ENCODE assay signal across 15 cellular contexts in genomic region chr10:34954142-34954541, GRCh38.
DNase-seq lines count a peak whose midpoint lies in the region; ATAC-seq and TF ChIP-seq lines count a peak whose summit lies in the region.
"Had no signal": no experiment of that assay in that cellular context is flagged by ENCODE, and none has a peak within 500 bp of the region (broad histone marks: within the 10 kb centered on the region; RNA-seq: fewer than 3 reads in every experiment).

No MANE protein-coding gene starts in this region.

- H3K23ac ChIP-seq in H9 (ENCODE audit: insufficient read length, low read depth, low read length) = no peak overlapping the region

- no peak overlapping the region for H3K56ac ChIP-seq in H9 (ENCODE audit: insufficient read length, low read depth, low read length)

- H3K36me3 Mint-ChIP-seq in H9 (ENCODE audit: insufficient read depth in 1 of 3, low read depth in 3 of 3) = no peaks in the 10 kb centered on the region
- H3K36me3 Mint-ChIP-seq: brain had no signal

- peaks cover 2 to 9% of the 10 kb centered on the region in 2 experiments; a peak in 1 of 4 replicates for H3K4me1 Mint-ChIP-seq in H9
- H3K4me1 Mint-ChIP-seq: brain, nephron had no signal

- WGBS in thyroid gland, 2 donors = 33 to 35% methylated on average over 5 of the region's 5 CpGs
- WGBS in H9 (ENCODE audit: extremely low coverage, insufficient read length, low lambda C conversion rate) = no CpG with 5 or more reads among the region's 5 CpGs

- H3K27ac ChIP-seq in foreskin keratinocyte (no peak overlapping the region), thyroid gland (peak overlapping the region; percentile 64 to 94 (median 92)), H9 (ENCODE audit: insufficient read length, low read depth, low read length) (no peak overlapping the region)
- H3K27ac ChIP-seq: right lobe of liver had no signal

- H3T11ph ChIP-seq in H9 (ENCODE audit: low read length) = no peak overlapping the region

- H3K9ac ChIP-seq in H9 (ENCODE audit: extremely low read depth, insufficient read length, low read length) = no peak overlapping the region

- H3K36me3 ChIP-seq in thyroid gland (no peaks in the 10 kb centered on the region), HAP-1 (replicated peaks) (no peaks in the 10 kb centered on the region)
- H3K36me3 ChIP-seq: right lobe of liver had no signal

- H3K4me2 ChIP-seq in H9 (ENCODE audit: insufficient read depth, insufficient read length, low read length) = no peak overlapping the region

- no peak overlapping the region; a peak in 1 of 7 replicates for H3K27ac Mint-ChIP-seq in H9
- H3K27ac Mint-ChIP-seq: brain; CD4-positive, alpha-beta T cell had no signal

- no peak overlapping the region for H3K4ac ChIP-seq in H9 (ENCODE audit: low read depth, low read length)

- H4K5ac ChIP-seq in H9 (ENCODE audit: insufficient read length, low read depth, low read length) = no peak overlapping the region

- peak; percentile 90 for ATAC-seq in foreskin keratinocyte

- peak; percentile 96 for DNase-seq in LNCaP clone FGC (ENCODE audit: low read depth)
- peak; percentile 36 for DNase-seq in NCI-H69 (lab: John Stamatoyannopoulos, UW)
- peak; percentile 50 to 78 for DNase-seq in foreskin keratinocyte
- peak; percentile 98 for DNase-seq in thyroid gland
- no peak for DNase-seq in activated CD4-positive, alpha-beta T cell treated with anti-CD3 and anti-CD28 coated beads for 48 hours
- no peak for DNase-seq in HAP-1 (ENCODE audit: low spot score in 2 of 2)
- no peak for DNase-seq in H9
- DNase-seq: activated effector memory CD4-positive, alpha-beta T cell treated with Interleukin-2 at 50 U/mL for 16 hours; CD4-positive, alpha-beta T cell; effector memory CD4-positive, alpha-beta T cell; kidney glomerular epithelial cell; right lobe of liver; T-helper 2 cell had no signal

- H2BK12ac ChIP-seq in H9 (ENCODE audit: insufficient read length, low read depth, low read length) = no peak overlapping the region

- H2BK5ac ChIP-seq in H9 (ENCODE audit: insufficient read length, low read length) = no peak overlapping the region

- H3K14ac ChIP-seq in H9 (ENCODE audit: insufficient read depth, low read length) = no peak overlapping the region

- in situ Hi-C loops in HAP-1 (cut with MboI; ENCODE audit: low sequenced_read_pairs) = no loop called here

- H3K79me2 ChIP-seq in H9 (ENCODE audit: insufficient read depth, low read length) = no peaks in the 10 kb centered on the region

- H3K27me3 Mint-ChIP-seq in H9 (ENCODE audit: low read depth) = no peaks in the 10 kb centered on the region
- H3K27me3 Mint-ChIP-seq: CD4-positive, alpha-beta T cell had no signal

- H3K9me3 ChIP-seq in thyroid gland = no peaks in the 10 kb centered on the region
- H3K9me3 ChIP-seq in HAP-1 = no peaks in the 10 kb centered on the region
- no peaks in the 10 kb centered on the region for H3K9me3 ChIP-seq in H9 (ENCODE audit: control insufficient read depth, low read depth, low read length)
- H3K9me3 ChIP-seq: right lobe of liver had no signal

- no peaks in the 10 kb centered on the region for H3K27me3 ChIP-seq in foreskin keratinocyte
- H3K27me3 ChIP-seq in thyroid gland = no peaks in the 10 kb centered on the region
- no peaks in the 10 kb centered on the region for H3K27me3 ChIP-seq in HAP-1 (ENCODE audit: low read depth)
- no peaks in the 10 kb centered on the region for H3K27me3 ChIP-seq in H9 (ENCODE audit: insufficient read depth, low read length)
- H3K27me3 ChIP-seq: right lobe of liver had no signal

- H3K18ac ChIP-seq in H9 (ENCODE audit: insufficient read length, low read depth, low read length) = no peak overlapping the region

- no peak overlapping the region for H3K4me3 Mint-ChIP-seq in H9
- H3K4me3 Mint-ChIP-seq: brain; CD4-positive, alpha-beta T cell; nephron had no signal

- H2AFZ ChIP-seq in H9 (ENCODE audit: low read length) = no peak overlapping the region

- H3K9me3 Mint-ChIP-seq in H9 = no peaks in the 10 kb centered on the region
- H3K9me3 Mint-ChIP-seq: CD4-positive, alpha-beta T cell; nephron had no signal

- H4K91ac ChIP-seq in H9 (ENCODE audit: insufficient read length, low read depth, low read length) = no peak overlapping the region

- H3K4me1 ChIP-seq in foreskin keratinocyte (peaks cover 9% of the 10 kb centered on the region), thyroid gland (peaks cover 27 to 31% of the 10 kb centered on the region in 2 donors), HAP-1 (no peaks in the 10 kb centered on the region; the same call in 1 of the 2 replicates), H9 (ENCODE audit: insufficient read depth, low read length) (no peaks in the 10 kb centered on the region)
- H3K4me1 ChIP-seq: right lobe of liver had no signal

- peak in 1 of 2 donors; percentile 38 for TF ChIP-seq POLR2A in thyroid gland (IDR thresholded peaks at IDR 0.05)

- no peaks in the 10 kb centered on the region for H4K20me1 ChIP-seq in H9 (ENCODE audit: control insufficient read depth, insufficient read depth, insufficient read length)

- intact Hi-C loops in thyroid gland (cut with DNase I) = no loop called here

- H3K79me1 ChIP-seq in H9 (ENCODE audit: insufficient read depth, low read depth, low read length, poor library complexity, severe bottlenecking) = no peaks in the 10 kb centered on the region

- H2BK20ac ChIP-seq in H9 (ENCODE audit: low read depth, low read length, poor library complexity, severe bottlenecking) = no peak overlapping the region

- no peaks in the 10 kb centered on the region for H3K23me2 ChIP-seq in H9 (ENCODE audit: insufficient read length, low read depth, low read length, poor library complexity, severe bottlenecking)

- no peak overlapping the region for H4K8ac ChIP-seq in H9 (replicated peaks; ENCODE audit: insufficient read length, low read depth, low read length)

- H2BK120ac ChIP-seq in H9 (ENCODE audit: low read depth, low read length, poor library complexity, severe bottlenecking) = no peak overlapping the region

- TF ChIP-seq CTCF in LNCaP clone FGC (IDR thresholded peaks at IDR 0.05; ENCODE audit: control insufficient read depth, extremely low read depth, insufficient read depth) (no peak), foreskin keratinocyte (conservative IDR thresholded peaks at IDR 0.05) (no peak), thyroid gland (IDR thresholded peaks at IDR 0.05) (no peak), H9 (conservative IDR thresholded peaks at IDR 0.05) (no peak)

- H2AK5ac ChIP-seq in H9 (ENCODE audit: insufficient read length, low read length) = no peak overlapping the region

- H3K4me3 ChIP-seq in LNCaP clone FGC (ENCODE audit: low read depth, low read length) (0 out of 2 replicates have a peak overlapping the region, but pooled peaks have one; percentile 10), thyroid gland (replicated peaks in 1 of 3) (no peak overlapping the region), HAP-1 (no peak overlapping the region)
- H3K4me3 ChIP-seq: right lobe of liver had no signal

- H2BK15ac ChIP-seq in H9 (ENCODE audit: low read depth, low read length) = no peak overlapping the region

Comparison
In these comparisons a context has a peak if more than half of its experiments do, and no peak if none do; other contexts are left out.
1. DNase-seq: peak in LNCaP clone FGC (single experiment), NCI-H69 (single experiment), foreskin keratinocyte (2 of 2) and thyroid gland (2 of 2); none in activated CD4-positive, alpha-beta T cell treated with anti-CD3 and anti-CD28 coated beads for 48 hours (single experiment), HAP-1 (0 of 2) and H9 (single experiment).
2. H3K27ac ChIP-seq: peak in thyroid gland (3 of 3); none in foreskin keratinocyte (single experiment) and H9 (single experiment).